17 cellular contexts compared by ENCODE assay signal in genomic region chr11:27281740-27282139, GRCh38.
DNase-seq lines count a peak whose midpoint lies in the region; ATAC-seq and TF ChIP-seq lines count a peak whose summit lies in the region.
"Had no signal": no experiment of that assay in that cellular context is flagged by ENCODE, and none has a peak within 500 bp of the region (broad histone marks: within the 10 kb centered on the region; RNA-seq: fewer than 3 reads in every experiment).

No MANE protein-coding gene starts in this region.

- H3K4me3 ChIP-seq in Panc1 (ENCODE audit: low read depth in 2 of 2, low read length in 2 of 2), result no peak overlapping the region
- H3K4me3 ChIP-seq in mesodermal cell (ENCODE audit: extremely low read depth, insufficient read depth, low read length, poor library complexity, severe bottlenecking), result no peak overlapping the region
- H3K4me3 ChIP-seq in transverse colon, result no peak overlapping the region
- H3K4me3 ChIP-seq: gastrocnemius medialis, tibial nerve had no signal

- H3K4me3 Mint-ChIP-seq in H9, result no peak overlapping the region
- H3K4me3 Mint-ChIP-seq: activated naive CD4-positive, alpha-beta T cell treated with anti-CD3 and anti-CD28 coated beads, Interleukin-2, amount 50 U/mL, for 24 hours; dendritic cell treated with granulocyte-macrophage colony-stimulating factor and Interleukin-4, amounts not matched to agents 40 ng/mL and 50 ng/mL, for 4 days had no signal

- H3K56ac ChIP-seq in H9 (ENCODE audit: insufficient read length, low read depth, low read length), result no peak overlapping the region

- TF ChIP-seq POLR2A in transverse colon (IDR thresholded peaks at IDR 0.05), result no peak

- no peak overlapping the region for H2BK5ac ChIP-seq in H9 (ENCODE audit: insufficient read length, low read length)

- H2AFZ ChIP-seq in H9 (ENCODE audit: low read length), result no peak overlapping the region

- no peak overlapping the region for H3K23ac ChIP-seq in H9 (ENCODE audit: insufficient read length, low read depth, low read length)

- no peak overlapping the region for H4K8ac ChIP-seq in H9 (replicated peaks; ENCODE audit: insufficient read length, low read depth, low read length)

- no peaks in the 10 kb centered on the region for H3K4me1 ChIP-seq in H9 (ENCODE audit: insufficient read depth, low read length)
- H3K4me1 ChIP-seq in Panc1 (ENCODE audit: control insufficient read depth, insufficient read depth, low read length), result peaks cover 19% of the 10 kb centered on the region
- no peaks in the 10 kb centered on the region for H3K4me1 ChIP-seq in mesodermal cell (ENCODE audit: control insufficient read depth, insufficient read depth, low read length, poor library complexity, severe bottlenecking)
- peaks cover 0 to 4% (median 0%) of the 10 kb centered on the region in 4 donors for H3K4me1 ChIP-seq in transverse colon

- no peak overlapping the region for H4K91ac ChIP-seq in H9 (ENCODE audit: insufficient read length, low read depth, low read length)

- CTCF ChIA-PET in Panc1 (lab: Charles Lee), result interaction anchor here (1.4 kb wide), 1 partner anchor 15 kb away, joined by 4 read pairs; no protein-coding TSS in a partner anchor

- no peak overlapping the region for H3K27ac ChIP-seq in H9 (ENCODE audit: insufficient read length, low read depth, low read length)
- H3K27ac ChIP-seq in Panc1 (ENCODE audit: low read length), result peak overlapping the region; percentile 91
- peak overlapping the region; percentile 19 for H3K27ac ChIP-seq in mesodermal cell (ENCODE audit: low read depth, low read length, severe bottlenecking)
- no peak overlapping the region for H3K27ac ChIP-seq in transverse colon
- H3K27ac ChIP-seq: gastrocnemius medialis had no signal

- H3K14ac ChIP-seq in H9 (ENCODE audit: insufficient read depth, low read length), result no peak overlapping the region

- no peaks in the 10 kb centered on the region for H3K27me3 ChIP-seq in H9 (ENCODE audit: insufficient read depth, low read length)
- H3K27me3 ChIP-seq in Panc1 (ENCODE audit: control insufficient read depth, insufficient read depth, low read length), result no peaks in the 10 kb centered on the region
- no peaks in the 10 kb centered on the region for H3K27me3 ChIP-seq in transverse colon
- H3K27me3 ChIP-seq: gastrocnemius medialis, tibial nerve had no signal

- H2BK20ac ChIP-seq in H9 (ENCODE audit: low read depth, low read length, poor library complexity, severe bottlenecking), result no peak overlapping the region

- no peak overlapping the region for H3K4ac ChIP-seq in H9 (ENCODE audit: low read depth, low read length)

- H2BK12ac ChIP-seq in H9 (ENCODE audit: insufficient read length, low read depth, low read length), result no peak overlapping the region

- no peak overlapping the region for H4K5ac ChIP-seq in H9 (ENCODE audit: insufficient read length, low read depth, low read length)

- in situ Hi-C loops in Panc1 (cut with HindIII; ENCODE audit: low pct_unique_long_range_greater_than_20kb, low sequenced_read_pairs) (no loop called here), transverse colon (cut with MboI; ENCODE audit: low pct_ligation_motif_present in 1 of 4, low pct_unique_long_range_greater_than_20kb in 1 of 4, low sequenced_read_pairs in 3 of 4) (no loop called here)

- no peak overlapping the region for H3T11ph ChIP-seq in H9 (ENCODE audit: low read length)

- no peak overlapping the region for H3K9ac ChIP-seq in H9 (ENCODE audit: extremely low read depth, insufficient read length, low read length)

- no peaks in the 10 kb centered on the region for H3K23me2 ChIP-seq in H9 (ENCODE audit: insufficient read length, low read depth, low read length, poor library complexity, severe bottlenecking)

- H3K4me1 Mint-ChIP-seq in H9, result peaks cover 4 to 14% of the 10 kb centered on the region in 2 experiments
- H3K4me1 Mint-ChIP-seq: activated naive CD4-positive, alpha-beta T cell treated with anti-CD3 and anti-CD28 coated beads, Interleukin-2, amount 50 U/mL, for 24 hours had no signal

- DNase-seq in Daoy (ENCODE audit: low read depth), result peak; percentile 85
- DNase-seq in H9, result no peak
- no peak for DNase-seq in Panc1 (ENCODE audit: low read depth, low spot score)
- DNase-seq in activated CD4-positive, alpha-beta T cell treated with anti-CD3 and anti-CD28 coated beads for 4 hours, result no peak
- DNase-seq in transverse colon, result no peak
- DNase-seq: activated CD4-positive, alpha-beta T cell treated with anti-CD3 and anti-CD28 coated beads, Interleukin-2, amount 50 U/mL, for 1 hour; C1 segment of cervical spinal cord; gastrocnemius medialis; NCI-H1417 treated with DMSO at 0.1 percent for 48 hours; NCI-H82; posterior cingulate gyrus had no signal

- no peaks in the 10 kb centered on the region for H3K36me3 Mint-ChIP-seq in H9 (ENCODE audit: insufficient read depth in 1 of 3, low read depth in 3 of 3)
- H3K36me3 Mint-ChIP-seq: activated naive CD4-positive, alpha-beta T cell treated with anti-CD3 and anti-CD28 coated beads, Interleukin-2, amount 50 U/mL, for 24 hours had no signal

- no peaks in the 10 kb centered on the region for H3K9me3 ChIP-seq in H9 (ENCODE audit: control insufficient read depth, low read depth, low read length)
- H3K9me3 ChIP-seq in Panc1 (ENCODE audit: control insufficient read depth, insufficient read depth, low read depth, low read length), result no peaks in the 10 kb centered on the region
- no peaks in the 10 kb centered on the region for H3K9me3 ChIP-seq in mesodermal cell (ENCODE audit: control insufficient read depth, low read length)
- no peaks in the 10 kb centered on the region for H3K9me3 ChIP-seq in transverse colon
- H3K9me3 ChIP-seq: gastrocnemius medialis, tibial nerve had no signal

- intact Hi-C loops in Panc1 (cut with micrococcal nuclease; ENCODE audit: unreplicated experiment) (loop anchor here (5.0 kb wide), 1 partner anchor 69 kb away; no protein-coding TSS in a partner anchor), transverse colon (cut with DNase I; ENCODE audit: low total_unique reads) (no loop called here)

- no peak overlapping the region for H2BK120ac ChIP-seq in H9 (ENCODE audit: low read depth, low read length, poor library complexity, severe bottlenecking)

- no peaks in the 10 kb centered on the region for H4K20me1 ChIP-seq in H9 (ENCODE audit: control insufficient read depth, insufficient read depth, insufficient read length)

- BruUV-seq in Panc1 (replicated peaks; lab: Mats Ljungman, UMichigan), result no TSS peak

- no peak overlapping the region for H2BK15ac ChIP-seq in H9 (ENCODE audit: low read depth, low read length)

- no peak overlapping the region for H3K18ac ChIP-seq in H9 (ENCODE audit: insufficient read length, low read depth, low read length)

- H3K27me3 Mint-ChIP-seq in H9 (ENCODE audit: low read depth), result no peaks in the 10 kb centered on the region; the same call in none of the 2 replicates
- H3K27me3 Mint-ChIP-seq: dendritic cell treated with granulocyte-macrophage colony-stimulating factor and Interleukin-4, amounts not matched to agents 40 ng/mL and 50 ng/mL, for 4 days had no signal

- H3K27ac Mint-ChIP-seq in H9, result peak overlapping the region in 2 of 3 experiments; percentile 34 to 40; a peak in 2 of 7 replicates
- H3K27ac Mint-ChIP-seq: activated naive CD4-positive, alpha-beta T cell treated with anti-CD3 and anti-CD28 coated beads, Interleukin-2, amount 50 U/mL, for 24 hours; dendritic cell treated with granulocyte-macrophage colony-stimulating factor and Interleukin-4, amounts not matched to agents 40 ng/mL and 50 ng/mL, for 4 days had no signal

- POLR2A ChIA-PET in Panc1 (lab: Charles Lee), result interaction anchor here (0.6 kb wide), 1 partner anchor 204 kb away, joined by 4 read pairs; no protein-coding TSS in a partner anchor

- no CpG with 5 or more reads among the region's 2 CpGs for WGBS in H9 (ENCODE audit: extremely low coverage, insufficient read length, low lambda C conversion rate)
- 38 to 40% methylated on average over 1 of the region's 2 CpGs for whole genome bisulfite sequencing in mesodermal cell (ENCODE audit: insufficient coverage in 2 of 2), 2 experiments
- 63 to 88% methylated on average over 1 to 2 of the region's 2 CpGs for WGBS in transverse colon (ENCODE audit: low coverage in 1 of 2), 2 donors

- TF ChIP-seq CTCF in H9 (conservative IDR thresholded peaks at IDR 0.05) (no peak), Panc1 (IDR thresholded peaks at IDR 0.05) (no peak), transverse colon (IDR thresholded peaks at IDR 0.05) (no peak)

- H3K4me2 ChIP-seq in H9 (ENCODE audit: insufficient read depth, insufficient read length, low read length), result no peak overlapping the region

- H2AK5ac ChIP-seq in H9 (ENCODE audit: insufficient read length, low read length), result no peak overlapping the region

- H3K79me2 ChIP-seq in H9 (ENCODE audit: insufficient read depth, low read length), result no peaks in the 10 kb centered on the region

- no peaks in the 10 kb centered on the region for H3K79me1 ChIP-seq in H9 (ENCODE audit: insufficient read depth, low read depth, low read length, poor library complexity, severe bottlenecking)

- ATAC-seq in Panc1 (peak; percentile 86), HG03460 (IDR thresholded peaks at IDR 0.05; ENCODE audit: unreplicated experiment) (no peak), GM19455 (IDR thresholded peaks at IDR 0.05; ENCODE audit: unreplicated experiment) (no peak)
- ATAC-seq: gastrocnemius medialis had no signal

- H3K36me3 ChIP-seq in Panc1 (ENCODE audit: control insufficient read depth, insufficient read depth, low read length) (no peaks in the 10 kb centered on the region), mesodermal cell (ENCODE audit: control insufficient read depth, insufficient read depth, low read length) (no peaks in the 10 kb centered on the region), transverse colon (no peaks in the 10 kb centered on the region)
- H3K36me3 ChIP-seq: gastrocnemius medialis, tibial nerve had no signal

- no peak for TF ChIP-seq EP300 in transverse colon (IDR thresholded peaks at IDR 0.05; ENCODE audit: low read depth)

- no peaks in the 10 kb centered on the region for H3K9me3 Mint-ChIP-seq in H9
- H3K9me3 Mint-ChIP-seq: activated naive CD4-positive, alpha-beta T cell treated with anti-CD3 and anti-CD28 coated beads, Interleukin-2, amount 50 U/mL, for 24 hours; dendritic cell treated with granulocyte-macrophage colony-stimulating factor and Interleukin-4, amounts not matched to agents 40 ng/mL and 50 ng/mL, for 4 days had no signal

Comparison
In these comparisons a context has a peak if more than half of its experiments do, and no peak if none do; other contexts are left out.
1. H3K27ac ChIP-seq: peak in Panc1 (single experiment) and mesodermal cell (single experiment); none in H9 (single experiment) and transverse colon (0 of 4).